Comparison of ENCODE assay signal across 9 cellular contexts in genomic region chr12:121535150-121536057, GRCh38. TPM values are rescaled to one million over a fixed set of nuclear protein-coding genes. Genes with fewer than 3 reads are reported as not detected.
A peak's percentile ranks its signal among the peaks of the same experiment; 100 is the strongest.
DNase-seq lines count a peak whose midpoint lies in the region; ATAC-seq, FAIRE-seq and TF ChIP-seq lines count a peak whose summit lies in the region.
"Had no signal": no experiment of that assay in that cellular context is flagged by ENCODE, and none has a peak within 500 bp of the region (broad histone marks: within the 10 kb centered on the region; RNA-seq: fewer than 3 reads in every experiment).

No MANE protein-coding gene starts in this region.

- H3K9me3 ChIP-seq in astrocyte (ENCODE audit: insufficient read depth, low read depth, low read length) (no peaks in the 10 kb centered on the region), lower lobe of right lung (no peaks in the 10 kb centered on the region), tibial nerve (no peaks in the 10 kb centered on the region)

- H3K27ac Mint-ChIP-seq in activated naive CD4-positive, alpha-beta T cell treated with anti-CD3 and anti-CD28 coated beads, Interleukin-2, amount 10 ng/mL, durations not matched to agents 7 days and 5 days: peak overlapping the region; percentile 64
- H3K27ac Mint-ChIP-seq in activated naive CD4-positive, alpha-beta T cell treated with anti-CD3 and anti-CD28 coated beads, Interleukin-2, amount 50 U/mL, for 72 hours: peak overlapping the region in 1 of 2 donors; percentile 69
- H3K27ac Mint-ChIP-seq in astrocyte (ENCODE audit: unreplicated experiment): no peak overlapping the region

- H3K4me3 ChIP-seq in astrocyte (ENCODE audit: insufficient read depth, low read depth, low read length): peak overlapping the region; percentile 55
- H3K4me3 ChIP-seq in lower lobe of right lung: peak overlapping the region; percentile 69
- H3K4me3 ChIP-seq in tibial nerve: peak overlapping the region; percentile 60 to 84 (median 72)

- TF ChIP-seq POLR2A in tibial nerve (IDR thresholded peaks at IDR 0.05): no peak

- H3K9me3 Mint-ChIP-seq in activated naive CD4-positive, alpha-beta T cell treated with anti-CD3 and anti-CD28 coated beads, Interleukin-2, amount 10 ng/mL, durations not matched to agents 7 days and 5 days: no peaks in the 10 kb centered on the region
- H3K9me3 Mint-ChIP-seq in activated naive CD4-positive, alpha-beta T cell treated with anti-CD3 and anti-CD28 coated beads, Interleukin-2, amount 50 U/mL, for 72 hours: no peaks in the 10 kb centered on the region
- no peaks in the 10 kb centered on the region for H3K9me3 Mint-ChIP-seq in astrocyte (ENCODE audit: unreplicated experiment)

- H3K27me3 Mint-ChIP-seq in activated naive CD4-positive, alpha-beta T cell treated with anti-CD3 and anti-CD28 coated beads, Interleukin-2, amount 10 ng/mL, durations not matched to agents 7 days and 5 days: peaks cover 10% of the 10 kb centered on the region
- H3K27me3 Mint-ChIP-seq in astrocyte (ENCODE audit: low read depth, unreplicated experiment): peaks cover 9% of the 10 kb centered on the region

- H3K27ac ChIP-seq in astrocyte (ENCODE audit: low read depth, low read length) (no peak overlapping the region), lower lobe of right lung (peak overlapping the region; percentile 96), tibial nerve (peak overlapping the region; percentile 77 to 93 (median 84))

- peaks cover 31% of the 10 kb centered on the region for H3K4me1 ChIP-seq in astrocyte (ENCODE audit: insufficient read depth, low read length)
- H3K4me1 ChIP-seq in lower lobe of right lung: peaks cover 72% of the 10 kb centered on the region
- peaks cover 0 to 60% (median 25%) of the 10 kb centered on the region in 4 donors for H3K4me1 ChIP-seq in tibial nerve

- peaks cover 22% of the 10 kb centered on the region for H4K20me1 ChIP-seq in astrocyte (ENCODE audit: insufficient read depth, low read length)

- peaks cover 46% of the 10 kb centered on the region for H3K36me3 Mint-ChIP-seq in activated naive CD4-positive, alpha-beta T cell treated with anti-CD3 and anti-CD28 coated beads, Interleukin-2, amount 10 ng/mL, durations not matched to agents 7 days and 5 days
- peaks cover 0 to 13% of the 10 kb centered on the region in 2 donors for H3K36me3 Mint-ChIP-seq in activated naive CD4-positive, alpha-beta T cell treated with anti-CD3 and anti-CD28 coated beads, Interleukin-2, amount 50 U/mL, for 72 hours
- H3K36me3 Mint-ChIP-seq in astrocyte (ENCODE audit: low read depth, unreplicated experiment): peaks cover 13% of the 10 kb centered on the region

- 16 to 18% methylated on average over 13 of the region's 13 CpGs for WGBS in tibial nerve, 2 donors

- no peaks in the 10 kb centered on the region for H3K79me2 ChIP-seq in astrocyte (ENCODE audit: insufficient read depth, low read length)

- CTCF ChIA-PET in activated naive CD4-positive, alpha-beta T cell treated with anti-CD3 and anti-CD28 coated beads, Interleukin-2, amount 10 ng/mL, durations not matched to agents 7 days and 5 days (lab: Charles Lee): interaction anchor here (0.8 to 1.2 kb wide), 2 partner anchors 9 to 133 kb away, joined by 3 read pairs; no protein-coding TSS in a partner anchor

- no peaks in the 10 kb centered on the region for H3K27me3 ChIP-seq in astrocyte (ENCODE audit: insufficient read depth, low read length)
- H3K27me3 ChIP-seq in lower lobe of right lung (ENCODE audit: low read depth): no peaks in the 10 kb centered on the region
- no peaks in the 10 kb centered on the region for H3K27me3 ChIP-seq in tibial nerve

- no peak for TF ChIP-seq CTCF in astrocyte (IDR thresholded peaks at IDR 0.05; ENCODE audit: insufficient read depth, low read depth, low read length)
- TF ChIP-seq CTCF in lower lobe of right lung (IDR thresholded peaks at IDR 0.05): no peak
- TF ChIP-seq CTCF in tibial nerve (IDR thresholded peaks at IDR 0.05): no peak

- peak overlapping the region; percentile 85 for H3K4me2 ChIP-seq in astrocyte (ENCODE audit: low read length)

- no peak for DNase-seq in activated naive CD4-positive, alpha-beta T cell treated with anti-CD3 and anti-CD28 coated beads, Interleukin-2, amount 10 ng/mL, durations not matched to agents 7 days and 5 days
- DNase-seq in activated naive CD4-positive, alpha-beta T cell treated with anti-CD3 and anti-CD28 coated beads, Interleukin-2, amount 50 U/mL, for 72 hours (ENCODE audit: low spot score in 2 of 2): no peak
- DNase-seq in astrocyte (ENCODE audit: low read depth) (no peak), lower lobe of right lung (peak; percentile 47), tibial nerve (ENCODE audit: low spot score in 2 of 2) (no peak), NCI-H2196 treated with DMSO at 0.1 percent for 48 hours (lab: John Stamatoyannopoulos, UW; ENCODE audit: unreplicated experiment) (no peak), AG08396 (ENCODE audit: low spot score) (no peak)

- no peaks in the 10 kb centered on the region for H3K36me3 ChIP-seq in astrocyte (ENCODE audit: insufficient read depth, low read length)
- peaks cover 6% of the 10 kb centered on the region for H3K36me3 ChIP-seq in lower lobe of right lung
- peaks cover 0 to 24% (median 0%) of the 10 kb centered on the region in 3 donors for H3K36me3 ChIP-seq in tibial nerve

- FAIRE-seq in astrocyte (lab: Jason Lieb, UNC): no peak
- FAIRE-seq: endometrium had no signal

- no peak for ATAC-seq in activated naive CD4-positive, alpha-beta T cell treated with anti-CD3 and anti-CD28 coated beads, Interleukin-2, amount 50 U/mL, for 72 hours
- ATAC-seq in lower lobe of right lung (no peak), HG03439 (IDR thresholded peaks at IDR 0.05; ENCODE audit: unreplicated experiment) (no peak)

- H3K9ac ChIP-seq in astrocyte (ENCODE audit: low read length): peak overlapping the region; percentile 57

- H2AFZ ChIP-seq in astrocyte (ENCODE audit: low read depth, low read length): peak overlapping the region; percentile 87

- H3K4me1 Mint-ChIP-seq in activated naive CD4-positive, alpha-beta T cell treated with anti-CD3 and anti-CD28 coated beads, Interleukin-2, amount 10 ng/mL, durations not matched to agents 7 days and 5 days: peaks cover 62% of the 10 kb centered on the region
- H3K4me1 Mint-ChIP-seq in astrocyte (ENCODE audit: low read depth, unreplicated experiment): peaks cover 11% of the 10 kb centered on the region

- no peak for TF ChIP-seq EP300 in tibial nerve (IDR thresholded peaks at IDR 0.05)

- intact Hi-C loops in lower lobe of right lung (cut with DNase I): no loop called here

- peak overlapping the region; percentile 28 for H3K4me3 Mint-ChIP-seq in activated naive CD4-positive, alpha-beta T cell treated with anti-CD3 and anti-CD28 coated beads, Interleukin-2, amount 10 ng/mL, durations not matched to agents 7 days and 5 days
- H3K4me3 Mint-ChIP-seq in astrocyte (ENCODE audit: unreplicated experiment): no peak overlapping the region

RNA-seq across cellular contexts. Expression of gene KDM2B, which starts 45.4 kb away (rescaled TPM):
- 10 to 100 TPM; 28.9 to 66.8 TPM for total RNA-seq in activated naive CD4-positive, alpha-beta T cell treated with anti-CD3 and anti-CD28 coated beads, Interleukin-2, amount 50 U/mL, for 72 hours
- total RNA-seq in astrocyte (21.3 and 23.4 TPM in 2 replicates), lower lobe of right lung (36.8 TPM), tibial nerve (10 to 100 TPM; 15.5 to 32.2 (median 20.8) TPM)
